ENCODE assay signal across 14 cellular contexts in genomic region chr9:119951090-119951489, GRCh38.
DNase-seq lines count a peak whose midpoint lies in the region; ATAC-seq, FAIRE-seq and TF ChIP-seq lines count a peak whose summit lies in the region.
"Had no signal": no experiment of that assay in that cellular context is flagged by ENCODE, and none has a peak within 500 bp of the region (broad histone marks: within the 10 kb centered on the region; RNA-seq: fewer than 3 reads in every experiment).

No MANE protein-coding gene starts in this region.

- no peaks in the 10 kb centered on the region for H3K36me3 ChIP-seq in smooth muscle cell (ENCODE audit: low read depth)
- H3K36me3 ChIP-seq in small intestine (ENCODE audit: control insufficient read depth in 2 of 2, insufficient read depth in 2 of 2, low read length in 2 of 2) = no peaks in the 10 kb centered on the region

- WGBS in smooth muscle cell (ENCODE audit: low lambda C conversion rate) = 37% methylated on average over 1 of the region's 1 CpG
- WGBS in small intestine, 3 donors = 21 to 56% (median 35%) methylated on average over 1 of the region's 1 CpG

- no peak overlapping the region for H2AFZ ChIP-seq in smooth muscle cell (ENCODE audit: low read depth)
- H2AFZ ChIP-seq: parathyroid adenoma had no signal

- no peaks in the 10 kb centered on the region for H4K20me1 ChIP-seq in smooth muscle cell (ENCODE audit: low read depth)

- H3K27ac ChIP-seq in smooth muscle cell (ENCODE audit: low read depth) (no peak overlapping the region), small intestine (ENCODE audit: low read depth in 1 of 2, low read length in 1 of 2) (no peak overlapping the region)
- H3K27ac ChIP-seq: parathyroid adenoma had no signal

- H3K4me3 ChIP-seq in smooth muscle cell (no peak overlapping the region), small intestine (ENCODE audit: low read depth in 1 of 2, low read length in 2 of 2) (no peak overlapping the region)

- no peaks in the 10 kb centered on the region for H3K9me3 ChIP-seq in smooth muscle cell (replicated peaks; ENCODE audit: low read depth)
- H3K9me3 ChIP-seq in small intestine (ENCODE audit: control insufficient read depth, low read depth) = no peaks in the 10 kb centered on the region

- no peak overlapping the region for H3K9ac ChIP-seq in smooth muscle cell (ENCODE audit: low read depth)
- H3K9ac ChIP-seq: parathyroid adenoma had no signal

- H3F3A ChIP-seq in smooth muscle cell (ENCODE audit: low read depth) = no peaks in the 10 kb centered on the region

- ATAC-seq in left ventricle myocardium superior (peak; percentile 70), HG03039 (IDR thresholded peaks at IDR 0.05; ENCODE audit: unreplicated experiment) (no peak)
- ATAC-seq: T-helper 17 cell had no signal

- TF ChIP-seq CTCF in smooth muscle cell (IDR thresholded peaks at IDR 0.05; ENCODE audit: borderline replicate concordance, insufficient read depth, poor library complexity, severe bottlenecking) = no peak

- intact Hi-C loops in left ventricle myocardium superior (cut with micrococcal nuclease) = no loop called here

- peak overlapping the region; percentile 20 for H3K4me2 ChIP-seq in smooth muscle cell

- H3K27me3 ChIP-seq in smooth muscle cell (ENCODE audit: low read depth) (peaks cover 6% of the 10 kb centered on the region), small intestine (ENCODE audit: control insufficient read depth in 2 of 2, insufficient read depth in 2 of 2, low read length in 2 of 2) (peaks cover 0 to 2% of the 10 kb centered on the region in 2 donors)

- no peak for FAIRE-seq in small intestine (lab: Jason Lieb, UNC)

- DNase-seq in GM04503 (ENCODE audit: low read depth) = peak; percentile 96
- peak; percentile 91 for DNase-seq in astrocyte of the hippocampus (ENCODE audit: low read depth, low spot score)
- DNase-seq in left ventricle myocardium superior = no peak
- DNase-seq in smooth muscle cell (lab: John Stamatoyannopoulos, UW; ENCODE audit: unreplicated experiment) = no peak
- no peak for DNase-seq in NCI-H187 (lab: John Stamatoyannopoulos, UW)
- DNase-seq in activated CD8-positive, alpha-beta memory T cell treated with anti-CD3 and anti-CD28 coated beads, Interleukin-2, amount 50 U/mL, for 48 hours = no peak
- DNase-seq in small intestine = no peak
- DNase-seq: activated naive CD8-positive, alpha-beta T cell treated with anti-CD3 and anti-CD28 coated beads for 36 hours; CD4-positive, alpha-beta memory T cell; NCI-H2029 treated with DMSO at 0.1 percent for 48 hours; NCI-H774; T-helper 17 cell had no signal

- no peaks in the 10 kb centered on the region for H3K4me1 ChIP-seq in smooth muscle cell (ENCODE audit: low read depth)
- H3K4me1 ChIP-seq in small intestine (ENCODE audit: control insufficient read depth in 2 of 2, insufficient read depth in 1 of 2, low read depth in 1 of 2, low read length in 1 of 2) = no peaks in the 10 kb centered on the region
- H3K4me1 ChIP-seq: parathyroid adenoma had no signal

- H3K79me2 ChIP-seq in smooth muscle cell (ENCODE audit: low read depth) = no peaks in the 10 kb centered on the region
- H3K79me2 ChIP-seq: parathyroid adenoma had no signal

Comparison
In these comparisons a context has a peak if more than half of its experiments do, and no peak if none do; other contexts are left out.
1. DNase-seq: peak in GM04503 (single experiment) and astrocyte of the hippocampus (single experiment); none in left ventricle myocardium superior (single experiment), smooth muscle cell (single experiment), NCI-H187 (0 of 2), activated CD8-positive, alpha-beta memory T cell treated with anti-CD3 and anti-CD28 coated beads, Interleukin-2, amount 50 U/mL, for 48 hours (single experiment) and small intestine (single experiment).